In genomic region chr11:40722179-40722795, GRCh38 we compare ENCODE assay signal across 8 cellular contexts.
DNase-seq lines count a peak whose midpoint lies in the region; ATAC-seq and TF ChIP-seq lines count a peak whose summit lies in the region.
"Had no signal": no experiment of that assay in that cellular context is flagged by ENCODE, and none has a peak within 500 bp of the region (broad histone marks: within the 10 kb centered on the region; RNA-seq: fewer than 3 reads in every experiment).

No MANE protein-coding gene starts in this region.

- no peak overlapping the region for H3K27ac ChIP-seq in brain microvascular endothelial cell

- peak overlapping the region; percentile 80 for H2AFZ ChIP-seq in neuron (ENCODE audit: low read depth, low read length)

- peaks cover 10% of the 10 kb centered on the region for H3K4me1 ChIP-seq in neuron (ENCODE audit: insufficient read depth, low read length)

- H3K9me3 ChIP-seq in neuron (ENCODE audit: low read length): no peaks in the 10 kb centered on the region

- TF ChIP-seq CTCF in GM12874 (IDR thresholded peaks at IDR 0.05; ENCODE audit: insufficient read depth, low read depth, low read length) (peak; percentile 73), brain microvascular endothelial cell (IDR thresholded peaks at IDR 0.05; ENCODE audit: low read depth, low read length, missing control alignments) (peak; percentile 62)

- no peaks in the 10 kb centered on the region for H3K27me3 ChIP-seq in brain microvascular endothelial cell (replicated peaks)
- no peaks in the 10 kb centered on the region for H3K27me3 ChIP-seq in neuron (ENCODE audit: insufficient read depth, low read length)

- H3K4me3 ChIP-seq in brain microvascular endothelial cell (ENCODE audit: low read depth, low read length): no peak overlapping the region
- H3K4me3 ChIP-seq in neuron (ENCODE audit: low read length): no peak overlapping the region

- no peak for ATAC-seq in GM21381 (IDR thresholded peaks at IDR 0.05; ENCODE audit: unreplicated experiment)

- H3K36me3 ChIP-seq in brain microvascular endothelial cell (replicated peaks): no peaks in the 10 kb centered on the region
- no peaks in the 10 kb centered on the region for H3K36me3 ChIP-seq in neuron (ENCODE audit: insufficient read depth, low read length)

- DNase-seq in KBM-7 (peak; percentile 3), brain microvascular endothelial cell (no peak), LoVo (ENCODE audit: low spot score) (no peak)
- no peak for DNase-seq in stimulated activated CD8-positive, alpha-beta memory T cell treated with anti-CD3 and anti-CD28 coated beads, Interleukin-4, amount 100 ng/mL, for 48 hours
- DNase-seq: activated naive CD8-positive, alpha-beta T cell treated with anti-CD3 and anti-CD28 coated beads, Interleukin-2, amount 10 ng/mL, durations not matched to agents 7 days and 5 days had no signal

- in situ Hi-C loops in KBM-7 (cut with MboI; ENCODE audit: low pct_unique_long_range_greater_than_20kb, low sequenced_read_pairs) (no loop called here), brain microvascular endothelial cell (cut with HindIII; ENCODE audit: low pct_ligation_motif_present, low sequenced_read_pairs) (no loop called here)
